15 cellular contexts compared by ENCODE assay signal in genomic region chr15:70461992-70462391, GRCh38.
A peak's percentile ranks its signal among the peaks of the same experiment; 100 is the strongest.
DNase-seq lines count a peak whose midpoint lies in the region; ATAC-seq and TF ChIP-seq lines count a peak whose summit lies in the region.
"Had no signal": no experiment of that assay in that cellular context is flagged by ENCODE, and none has a peak within 500 bp of the region (broad histone marks: within the 10 kb centered on the region; RNA-seq: fewer than 3 reads in every experiment).

No MANE protein-coding gene starts in this region.

- no peak overlapping the region for H2AFZ ChIP-seq in PC-9

- POLR2A ChIA-PET in PC-9 (lab: Charles Lee; ENCODE audit: unreplicated experiment) = no interaction called here

- no peaks in the 10 kb centered on the region for H4K20me1 ChIP-seq in PC-9 (ENCODE audit: insufficient read depth)

- H3K4me3 ChIP-seq in PC-9 = no peak overlapping the region
- H3K4me3 ChIP-seq: A549, HAP-1 had no signal

- H3K36me3 Mint-ChIP-seq in CD14-positive monocyte (peaks cover 14 to 18% of the 10 kb centered on the region in 2 donors), endothelial cell (ENCODE audit: low read depth, unreplicated experiment) (no peaks in the 10 kb centered on the region)
- H3K36me3 Mint-ChIP-seq: CD4-positive, CD25-positive, alpha-beta regulatory T cell; IgD-negative memory B cell had no signal

- H3K27me3 Mint-ChIP-seq in CD14-positive monocyte (ENCODE audit: low read depth in 3 of 3) (peaks cover 3 to 20% (median 6%) of the 10 kb centered on the region in 3 donors), endothelial cell (ENCODE audit: unreplicated experiment) (peaks cover 2% of the 10 kb centered on the region)

- ATAC-seq in GM21526 (IDR thresholded peaks at IDR 0.05; ENCODE audit: low FRiP score, unreplicated experiment) = no peak
- ATAC-seq: A549 had no signal

- peak overlapping the region; percentile 41 for H3K4me2 ChIP-seq in PC-9
- H3K4me2 ChIP-seq: A549, KMS-11 had no signal

- no peaks in the 10 kb centered on the region for H3K79me2 ChIP-seq in PC-9 (ENCODE audit: low read depth)

- CTCF ChIA-PET in PC-9 (lab: Charles Lee) = no interaction called here

- H3K36me3 ChIP-seq in KOPT-K1 (ENCODE audit: insufficient read depth, low read length) (no peaks in the 10 kb centered on the region), PC-9 (ENCODE audit: low read depth) (no peaks in the 10 kb centered on the region)
- H3K36me3 ChIP-seq: HAP-1 had no signal

- H3K27ac ChIP-seq in KOPT-K1 (ENCODE audit: low read depth, low read length, poor library complexity, severe bottlenecking) = peak overlapping the region; percentile 100
- H3K27ac ChIP-seq in PC-9 = peak overlapping the region; percentile 59

- H3K27ac Mint-ChIP-seq in CD14-positive monocyte (peak overlapping the region; percentile 90 to 99 (median 98)), endothelial cell (ENCODE audit: unreplicated experiment) (no peak overlapping the region)

- H3F3A ChIP-seq in PC-9 (ENCODE audit: insufficient read depth, low read depth) = peaks cover 29% of the 10 kb centered on the region; the same call in 1 of the 2 replicates

- H3K9me3 ChIP-seq in KOPT-K1 (ENCODE audit: insufficient read depth, low read length, poor library complexity, severe bottlenecking) = no peaks in the 10 kb centered on the region
- no peaks in the 10 kb centered on the region for H3K9me3 ChIP-seq in PC-9 (ENCODE audit: insufficient read depth, low read depth)
- H3K9me3 ChIP-seq: A549, HAP-1 had no signal

- no peak for TF ChIP-seq POLR2A in erythroblast (IDR thresholded peaks at IDR 0.05; ENCODE audit: low read length)

- no peak for TF ChIP-seq CTCF in CD14-positive monocyte (IDR thresholded peaks at IDR 0.05)
- TF ChIP-seq CTCF in PC-9 (conservative IDR thresholded peaks at IDR 0.05) = no peak
- TF ChIP-seq CTCF in endothelial cell (IDR thresholded peaks at IDR 0.05; ENCODE audit: unreplicated experiment) = no peak

- peaks cover 53% of the 10 kb centered on the region for H3K4me1 ChIP-seq in PC-9 (replicated peaks; ENCODE audit: insufficient read depth)
- H3K4me1 ChIP-seq: HAP-1 had no signal

- no peaks in the 10 kb centered on the region for H3K9me2 ChIP-seq in PC-9 (ENCODE audit: insufficient read depth)

- intact Hi-C loops in CD14-positive monocyte (cut with micrococcal nuclease) = loop anchor here (2.0 to 10.0 kb wide), 5 partner anchors 45 to 737 kb away; no protein-coding TSS in a partner anchor
- intact Hi-C loops in PC-9 (cut with micrococcal nuclease; ENCODE audit: unreplicated experiment) = loop anchor here (2.0 to 10.0 kb wide), 7 partner anchors 31 to 607 kb away; no protein-coding TSS in a partner anchor

- H3K27me3 ChIP-seq in PC-9 (ENCODE audit: insufficient read depth, low read depth) = no peaks in the 10 kb centered on the region

- no TSS peak for BruUV-seq in PC-9 (replicated peaks; lab: Mats Ljungman, UMichigan)

- H3K9me3 Mint-ChIP-seq in CD14-positive monocyte (peaks cover 0 to 8% (median 2%) of the 10 kb centered on the region in 7 donors), endothelial cell (ENCODE audit: unreplicated experiment) (no peaks in the 10 kb centered on the region)
- H3K9me3 Mint-ChIP-seq: CD4-positive, CD25-positive, alpha-beta regulatory T cell; IgD-negative memory B cell had no signal

- no peak overlapping the region for H3K4me3 Mint-ChIP-seq in CD14-positive monocyte
- H3K4me3 Mint-ChIP-seq in endothelial cell (ENCODE audit: unreplicated experiment) = no peak overlapping the region
- H3K4me3 Mint-ChIP-seq: CD4-positive, CD25-positive, alpha-beta regulatory T cell had no signal

- DNase-seq in CD14-positive monocyte (ENCODE audit: low spot score) (no peak), PC-9 (no peak), erythroblast (lab: John Stamatoyannopoulos, UW) (peak; percentile 19 to 24), NOMO-1 (lab: John Stamatoyannopoulos, UW; ENCODE audit: unreplicated experiment in 2 of 2) (no peak), endothelial cell (ENCODE audit: low spot score) (no peak), NCI-H146 treated with DMSO at 0.1 percent for 48 hours (lab: John Stamatoyannopoulos, UW; ENCODE audit: unreplicated experiment) (no peak)
- DNase-seq: CD4-positive, CD25-positive, alpha-beta regulatory T cell; DMS53; GOT3 had no signal

- peaks cover 69% of the 10 kb centered on the region for H3K4me1 Mint-ChIP-seq in CD14-positive monocyte
- peaks cover 2% of the 10 kb centered on the region for H3K4me1 Mint-ChIP-seq in endothelial cell (ENCODE audit: unreplicated experiment)

Comparison
In these comparisons a context has a peak if more than half of its experiments do, and no peak if none do; other contexts are left out.
1. DNase-seq: peak in erythroblast (2 of 2); none in CD14-positive monocyte (single experiment), PC-9 (0 of 2), NOMO-1 (0 of 2), endothelial cell (single experiment) and NCI-H146 treated with DMSO at 0.1 percent for 48 hours (single experiment).